18 cellular contexts compared by ENCODE assay signal in the genomic region with DNA sequence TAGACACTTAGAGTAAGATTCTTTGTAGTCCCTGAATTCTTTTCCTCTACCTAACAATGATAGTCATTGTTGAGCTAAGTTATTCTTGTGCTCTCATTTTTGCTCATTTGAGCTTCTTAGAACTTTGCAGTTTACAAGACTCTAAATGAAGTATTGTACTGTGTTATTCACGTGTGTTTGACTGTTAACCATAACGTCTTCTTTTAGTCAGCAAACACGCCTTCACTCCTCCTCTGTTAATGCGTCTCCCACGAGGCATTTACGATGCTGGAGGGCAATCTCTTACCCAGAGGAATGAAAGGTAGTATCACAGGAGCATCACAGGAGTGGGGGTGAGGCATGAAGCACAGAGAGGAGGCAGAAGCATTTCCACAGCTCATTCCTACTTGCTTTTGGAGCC. TPM values are rescaled to one million over a fixed set of nuclear protein-coding genes. Genes with fewer than 3 reads are reported as not detected.
A peak's percentile ranks its signal among the peaks of the same experiment; 100 is the strongest.
DNase-seq lines count a peak whose midpoint lies in the region; ATAC-seq, FAIRE-seq and TF ChIP-seq lines count a peak whose summit lies in the region.
"Had no signal": no experiment of that assay in that cellular context is flagged by ENCODE, and none has a peak within 500 bp of the region (broad histone marks: within the 10 kb centered on the region; RNA-seq: fewer than 3 reads in every experiment).

No MANE protein-coding gene starts in this region.

- H3K27ac ChIP-seq in PC-3 (ENCODE audit: low read length) = no peak overlapping the region
- no peak overlapping the region for H3K27ac ChIP-seq in esophagus muscularis mucosa (replicated peaks in 1 of 4)
- H3K27ac ChIP-seq: HL-60, SJCRH30 had no signal

- CTCF ChIA-PET in PC-3 (lab: Charles Lee) = interaction anchor here (0.6 to 0.7 kb wide), 2 partner anchors 9 to 27 kb away, joined by 3 to 19 read pairs; no protein-coding TSS in a partner anchor

- no peak for DNase-seq in H54 (ENCODE audit: insufficient read length, low spot score)
- no peak for DNase-seq in PC-3
- peak; percentile 37 for DNase-seq in esophagus muscularis mucosa (ENCODE audit: extremely low spot score)
- no peak for DNase-seq in sciatic nerve (ENCODE audit: low spot score)
- no peak for DNase-seq in activated gamma-delta T cell (lab: John Stamatoyannopoulos, UW)
- no peak for DNase-seq in DMS79 (lab: John Stamatoyannopoulos, UW)
- no peak for DNase-seq in NCI-H774 (lab: John Stamatoyannopoulos, UW)
- DNase-seq: ACHN; AML-193; COR-L47; H9; NCI-H1417; NCI-H1930; NCI-H69; NK-92 treated with Interleukin-12 subunit alpha and Interleukin-12 subunit beta, amount 100 ng/mL, for 24 hours; SJCRH30 had no signal

- intact Hi-C loops in PC-3 (cut with micrococcal nuclease) = no loop called here
- intact Hi-C loops in esophagus muscularis mucosa (cut with DNase I) = no loop called here
- intact Hi-C loops in sciatic nerve (cut with DNase I) = no loop called here

- no peaks in the 10 kb centered on the region for H3K27me3 ChIP-seq in PC-3 (ENCODE audit: low read length)
- H3K27me3 ChIP-seq in esophagus muscularis mucosa = no peaks in the 10 kb centered on the region
- H3K27me3 ChIP-seq: SJCRH30 had no signal

- no peak for TF ChIP-seq EP300 in esophagus muscularis mucosa (IDR thresholded peaks at IDR 0.05)

- H3K9me2 ChIP-seq in PC-3 (replicated peaks; ENCODE audit: low read length) = no peaks in the 10 kb centered on the region

- no TSS peak for BruUV-seq in PC-3 (replicated peaks; lab: Mats Ljungman, UMichigan)

- H3K4me3 ChIP-seq in PC-3 (ENCODE audit: low read length) (no peak overlapping the region), esophagus muscularis mucosa (no peak overlapping the region)
- H3K4me3 ChIP-seq: SJCRH30 had no signal

- TF ChIP-seq POLR2A in H54 (IDR thresholded peaks at IDR 0.05; ENCODE audit: low read depth, low read length) (no peak), esophagus muscularis mucosa (IDR thresholded peaks at IDR 0.05; ENCODE audit: low read depth) (no peak)

- ATAC-seq in PC-3 (peak; percentile 55), sciatic nerve (peak; percentile 30)

- H3K4me1 ChIP-seq in PC-3 (ENCODE audit: insufficient read depth, low read length) (no peaks in the 10 kb centered on the region), esophagus muscularis mucosa (no peaks in the 10 kb centered on the region)
- H3K4me1 ChIP-seq: SJCRH30 had no signal

- H2AFZ ChIP-seq in PC-3 (ENCODE audit: low read length) = no peak overlapping the region

- H3F3A ChIP-seq in PC-3 (ENCODE audit: low read length, unreplicated experiment) = no peaks in the 10 kb centered on the region

- H3K36me3 ChIP-seq in PC-3 (ENCODE audit: low read depth, low read length) (peaks cover 12% of the 10 kb centered on the region; the same call in 1 of the 2 replicates), esophagus muscularis mucosa (no peaks in the 10 kb centered on the region)
- H3K36me3 ChIP-seq: SJCRH30 had no signal

- H3K4me2 ChIP-seq in PC-3 (ENCODE audit: low read length) = no peak overlapping the region

- 84% methylated on average over 6 of the region's 6 CpGs for WGBS in esophagus muscularis mucosa

- H3K9me3 ChIP-seq in PC-3 (ENCODE audit: low read length) = no peaks in the 10 kb centered on the region
- H3K9me3 ChIP-seq in esophagus muscularis mucosa = no peaks in the 10 kb centered on the region
- H3K9me3 ChIP-seq: SJCRH30 had no signal

- no peaks in the 10 kb centered on the region for H3K79me2 ChIP-seq in PC-3 (ENCODE audit: low read length)

- FAIRE-seq in H54 (lab: Jason Lieb, UNC) = peak; percentile 6
- FAIRE-seq: HTR-8/SVneo had no signal

- TF ChIP-seq CTCF in PC-3 (conservative IDR thresholded peaks at IDR 0.05; ENCODE audit: low read depth, low read length) (no peak), esophagus muscularis mucosa (IDR thresholded peaks at IDR 0.05) (no peak)

- H3K9ac ChIP-seq in PC-3 (ENCODE audit: low read length) = no peak overlapping the region

- POLR2A ChIA-PET in PC-3 (lab: Charles Lee; ENCODE audit: unreplicated experiment) = interaction anchor here (1.1 kb wide), 1 partner anchor 13 kb away, joined by 3 read pairs; no protein-coding TSS in a partner anchor

- no peaks in the 10 kb centered on the region for H4K20me1 ChIP-seq in PC-3 (ENCODE audit: low read length)

RNA-seq across cellular contexts. Expression of a gene that starts 14.8 kb away (rescaled TPM):
- not detected in 2 replicates for total RNA-seq in PC-3 (2014; rRNA removed)
- 10 to 100 TPM in 3 of 4 donors, 1 to 10 TPM in 1; 3.0 to 14.2 (median 12.4) TPM for total RNA-seq in esophagus muscularis mucosa
- total RNA-seq in sciatic nerve = 8.9 TPM
- total RNA-seq: H9 had no signal

RNA-seq across cellular contexts. Expression of a gene that starts 23.5 kb away (rescaled TPM):
- 13.3 and 14.5 TPM in 2 replicates for total RNA-seq in PC-3 (2014; rRNA removed)
- total RNA-seq in esophagus muscularis mucosa = not detected
- total RNA-seq in sciatic nerve = not detected
- total RNA-seq: SJCRH30 had no signal

RNA-seq across cellular contexts. Expression of a gene that starts 36.2 kb away (rescaled TPM):
- not detected in 2 replicates for total RNA-seq in PC-3 (2014; rRNA removed)
- 1 to 10 TPM in 3 of 4 donors, under 1 TPM in 1; 0.80 to 2.0 (median 1.4) TPM for total RNA-seq in esophagus muscularis mucosa
- 3.7 TPM for total RNA-seq in sciatic nerve
- total RNA-seq: H9, SJCRH30 had no signal

Comparison
In these comparisons a context has a peak if more than half of its experiments do, and no peak if none do; other contexts are left out.
1. RNA of a gene that starts 23.5 kb away (total RNA-seq): 13.3 to 14.5 TPM in PC-3; not detected in esophagus muscularis mucosa and not detected in sciatic nerve (single experiment); every median in the first group is over 10 times any median in the second.